1 cellular context compared by ENCODE assay signal in the genomic region with DNA sequence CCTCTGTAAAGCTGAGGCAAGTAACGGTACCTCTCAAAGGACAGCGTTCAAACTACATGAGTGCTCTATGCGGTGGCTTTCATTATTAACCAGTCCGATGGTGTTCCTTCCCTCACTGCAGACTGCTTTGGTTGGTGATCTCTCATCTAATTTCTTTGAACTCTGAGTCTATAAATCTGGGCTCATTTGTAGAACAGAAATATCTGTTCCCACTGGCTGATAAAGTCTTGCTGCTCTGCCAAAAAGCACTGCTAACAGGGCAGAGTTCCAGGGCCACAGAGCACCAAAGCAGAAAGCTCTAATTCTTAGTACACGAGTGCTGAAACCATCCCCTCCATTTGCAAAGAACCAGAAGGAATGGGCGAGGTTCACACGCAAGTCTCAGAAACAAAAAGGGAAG.
TF ChIP-seq lines count a peak whose summit lies in the region.

No MANE protein-coding gene starts in this region.

TF ChIP-seq in IMR-90, 13 proteins besides CTCF, POLR2A, EP300 and RAD21:
- TF ChIP-seq MAFK (IDR thresholded peaks at IDR 0.05; ENCODE audit: low read depth, low read length): no peak
- TF ChIP-seq RCOR1 (IDR thresholded peaks at IDR 0.05; ENCODE audit: insufficient replicate concordance, low read length): no peak
- no peak for TF ChIP-seq ELK1 (IDR thresholded peaks at IDR 0.05; ENCODE audit: borderline replicate concordance, low read depth, low read length)
- no peak for TF ChIP-seq BHLHE40 (IDR thresholded peaks at IDR 0.05; ENCODE audit: low read depth, low read length)
- TF ChIP-seq SMC3 (IDR thresholded peaks at IDR 0.05; ENCODE audit: low read depth, low read length): no peak
- TF ChIP-seq NFE2L2 (IDR thresholded peaks at IDR 0.05; ENCODE audit: low read depth, low read length): no peak
- no peak for TF ChIP-seq FOS (IDR thresholded peaks at IDR 0.05; ENCODE audit: low read depth, low read length)
- no peak for TF ChIP-seq CHD1 (IDR thresholded peaks at IDR 0.05; ENCODE audit: low read depth, low read length)
- TF ChIP-seq MAZ (IDR thresholded peaks at IDR 0.05; ENCODE audit: borderline replicate concordance, low read depth, low read length): no peak
- TF ChIP-seq CEBPB (IDR thresholded peaks at IDR 0.05; ENCODE audit: low read depth, low read length): no peak
- TF ChIP-seq MXI1 (IDR thresholded peaks at IDR 0.05; ENCODE audit: borderline replicate concordance, low read depth, low read length): no peak
- no peak for TF ChIP-seq USF2 (IDR thresholded peaks at IDR 0.05; ENCODE audit: low read depth, low read length)
- TF ChIP-seq RFX5 (IDR thresholded peaks at IDR 0.05; ENCODE audit: low read depth, low read length): no peak
TF ChIP-seq in IMR-90: peak in this region for 0.
